Comparison of ENCODE assay signal across 11 cellular contexts in the genomic region with DNA sequence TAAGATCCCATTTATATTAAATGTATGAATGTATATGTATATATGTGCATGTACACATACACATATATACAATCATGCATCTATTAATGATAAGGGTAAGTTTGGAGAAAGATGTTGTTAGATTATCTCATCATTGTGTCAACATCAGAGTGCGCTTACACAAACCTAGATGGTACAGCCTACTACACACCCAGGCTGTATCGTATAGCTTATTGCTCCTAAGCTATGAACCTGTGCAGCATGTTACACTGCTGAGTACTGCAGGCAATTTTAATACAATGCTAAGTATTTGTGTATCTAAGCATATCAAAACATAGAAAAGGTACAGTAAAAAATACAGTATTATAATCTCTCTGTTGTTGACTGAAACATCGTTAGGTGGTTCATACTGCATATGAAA.
"Had no signal": no experiment of that assay in that cellular context is flagged by ENCODE, and none has a peak within 500 bp of the region (broad histone marks: within the 10 kb centered on the region; RNA-seq: fewer than 3 reads in every experiment).

No MANE protein-coding gene starts in this region.

- H3K27ac ChIP-seq: GM23248 had no signal

- H3K4me2 ChIP-seq: GM23338 had no signal

- H3K4me3 ChIP-seq: GM23248, GM23338, HAP-1 had no signal

- H2AFZ ChIP-seq: GM23248, GM23338 had no signal

- FAIRE-seq: H1, H54 had no signal

- DNase-seq: GM23248, GOT3, H7, H9, HCEC 1CT, HFFc6 had no signal

- H3K9ac ChIP-seq: GM23248 had no signal

- ATAC-seq: GM23338, HCT116 had no signal

- H3K4me1 ChIP-seq: HAP-1 had no signal

- H3K36me3 ChIP-seq: HAP-1 had no signal
